ENCODE assay signal across 28 cellular contexts in the genomic region with DNA sequence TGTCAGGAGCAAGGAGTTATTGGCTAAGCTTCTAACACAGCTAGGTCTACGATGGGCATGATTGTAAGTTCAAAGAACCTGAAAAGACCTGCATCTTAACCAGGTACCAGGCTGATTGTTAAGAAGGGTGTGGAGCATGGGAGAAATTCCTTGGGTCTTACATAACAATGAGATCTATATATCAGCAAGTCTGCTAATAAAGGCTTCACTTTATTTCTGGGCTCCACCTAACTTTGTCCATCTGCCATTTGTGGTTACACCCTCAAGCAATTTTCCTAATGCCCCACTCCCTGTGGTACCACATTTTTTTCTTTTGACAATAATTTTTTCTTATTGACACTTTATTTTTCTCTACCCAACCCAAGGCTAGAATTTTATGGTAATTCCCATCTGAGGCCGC.
"Had no signal": no experiment of that assay in that cellular context is flagged by ENCODE, and none has a peak within 500 bp of the region (broad histone marks: within the 10 kb centered on the region; RNA-seq: fewer than 3 reads in every experiment).

No MANE protein-coding gene starts in this region.

- H3K4me3 ChIP-seq: coronary artery, dorsolateral prefrontal cortex, esophagus muscularis mucosa, gastroesophageal sphincter, heart left ventricle, hepatocyte, left lung, lower lobe of right lung had no signal

- H3K36me3 ChIP-seq: esophagus muscularis mucosa, gastroesophageal sphincter, heart left ventricle, left lung, lower lobe of right lung had no signal

- H3K4me1 Mint-ChIP-seq: memory B cell; naive B cell; naive thymus-derived CD8-positive, alpha-beta T cell had no signal

- H3K79me2 ChIP-seq: hepatocyte had no signal

- H3K27me3 Mint-ChIP-seq: memory B cell, naive B cell had no signal

- H3K27ac ChIP-seq: coronary artery, epithelial cell of prostate, esophagus muscularis mucosa, foreskin keratinocyte, gastroesophageal sphincter, heart left ventricle, hepatocyte, left lung, lower lobe of right lung had no signal

- H3K27me3 ChIP-seq: dorsolateral prefrontal cortex, esophagus muscularis mucosa, foreskin keratinocyte, gastroesophageal sphincter, heart left ventricle, hepatocyte, left lung had no signal

- H3K36me3 Mint-ChIP-seq: memory B cell, naive B cell had no signal

- H3K4me1 ChIP-seq: foreskin keratinocyte, left lung, lower lobe of right lung had no signal

- H3K9me3 Mint-ChIP-seq: memory B cell had no signal

- H3K27ac Mint-ChIP-seq: memory B cell; naive B cell; naive thymus-derived CD8-positive, alpha-beta T cell had no signal

- DNase-seq: dermis blood vessel endothelial cell; dorsolateral prefrontal cortex; effector CD4-positive, alpha-beta T cell; effector memory CD4-positive, alpha-beta T cell; erythroblast; heart left ventricle; hypothalamus; kidney; kidney glomerular epithelial cell; left cardiac atrium; left lung; left ventricle myocardium superior; lower lobe of right lung; mesendoderm; midbrain; naive B cell; naive thymus-derived CD8-positive, alpha-beta T cell had no signal

- FAIRE-seq: colon, endothelial cell of umbilical vein, frontal cortex, islet of Langerhans, kidney had no signal

- H3K4me3 Mint-ChIP-seq: memory B cell; naive B cell; naive thymus-derived CD8-positive, alpha-beta T cell had no signal

- ATAC-seq: foreskin keratinocyte; gastroesophageal sphincter; heart left ventricle; left cardiac atrium; left lung; left ventricle myocardium superior; lower lobe of right lung; naive thymus-derived CD8-positive, alpha-beta T cell had no signal

- H3K9me3 ChIP-seq: esophagus muscularis mucosa, gastroesophageal sphincter, heart left ventricle, left lung, lower lobe of right lung had no signal

- H3K4me2 ChIP-seq: hepatocyte had no signal

- H2AFZ ChIP-seq: hepatocyte had no signal
